ENCODE assay signal across 8 cellular contexts in the genomic region with DNA sequence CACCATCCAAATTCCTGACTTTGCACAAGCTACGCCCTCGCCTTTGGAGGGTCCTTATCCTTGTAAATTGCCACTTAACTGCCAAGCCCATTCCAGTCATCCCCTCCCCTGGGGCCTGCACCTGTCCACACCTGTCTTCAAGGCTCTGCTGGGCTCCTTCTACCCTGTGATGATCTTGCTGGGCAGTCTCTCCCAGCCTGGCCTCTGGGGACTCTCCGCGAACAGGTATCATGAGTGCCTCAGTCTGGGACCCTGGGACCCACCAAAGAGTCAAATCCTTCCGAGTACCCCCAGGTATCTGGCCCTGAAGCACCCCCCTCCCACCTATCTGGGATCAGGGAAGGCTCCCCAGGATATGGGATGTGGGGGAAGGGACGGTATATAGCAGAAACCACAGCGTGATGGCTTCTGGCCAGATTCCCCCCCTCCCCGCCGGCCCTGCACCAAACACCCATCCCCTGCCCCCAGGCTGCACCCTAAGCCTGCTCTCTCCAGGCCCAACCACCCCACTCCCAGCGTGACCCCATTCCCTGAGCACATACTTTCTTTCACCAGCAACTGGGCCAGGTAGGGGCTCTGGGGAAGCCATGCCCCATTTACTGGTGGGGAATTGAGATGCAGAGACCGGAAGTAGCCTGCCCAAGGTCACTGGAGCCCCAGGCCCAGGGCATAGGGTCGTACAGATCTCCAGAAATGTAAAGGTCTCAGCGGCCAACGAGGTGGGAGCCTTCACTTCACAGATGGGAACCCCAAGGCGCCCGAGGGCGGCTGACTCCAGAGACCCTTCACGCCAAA. TPM values are rescaled to one million over a fixed set of nuclear protein-coding genes. Genes with fewer than 3 reads are reported as not detected.
A peak's percentile ranks its signal among the peaks of the same experiment; 100 is the strongest.
DNase-seq lines count a peak whose midpoint lies in the region; ATAC-seq, FAIRE-seq and TF ChIP-seq lines count a peak whose summit lies in the region.

No MANE protein-coding gene starts in this region.

- FAIRE-seq in keratinocyte (lab: Jason Lieb, UNC), result no peak

- peak overlapping the region; percentile 42 for H2AFZ ChIP-seq in keratinocyte (ENCODE audit: control insufficient read depth, low read length)

- no peak for TF ChIP-seq POLR2A in thyroid gland (IDR thresholded peaks at IDR 0.05)

- H3K9me3 ChIP-seq in A673 (ENCODE audit: low read depth, low read length, poor library complexity, severe bottlenecking) (no peaks in the 10 kb centered on the region), keratinocyte (ENCODE audit: control insufficient read depth, low read depth, low read length) (no peaks in the 10 kb centered on the region), thyroid gland (no peaks in the 10 kb centered on the region)

- H3K27me3 ChIP-seq in A673 (replicated peaks; ENCODE audit: insufficient read depth, low read depth, low read length, poor library complexity), result no peaks in the 10 kb centered on the region
- no peaks in the 10 kb centered on the region for H3K27me3 ChIP-seq in keratinocyte (ENCODE audit: control insufficient read depth, extremely low read depth, insufficient read depth, low read length)
- no peaks in the 10 kb centered on the region for H3K27me3 ChIP-seq in thyroid gland

- H3K27ac ChIP-seq in A673 (ENCODE audit: low read depth, low read length, poor library complexity, severe bottlenecking) (peak overlapping the region; percentile 68), keratinocyte (ENCODE audit: control insufficient read depth, insufficient read depth, low read length) (peak overlapping the region; percentile 61), thyroid gland (peak overlapping the region; percentile 69 to 82 (median 79))

- 0 out of 2 replicates have a peak overlapping the region, but pooled peaks have one; percentile 52 for H3K27ac Mint-ChIP-seq in HFFc6
- peak overlapping the region; percentile 77 for H3K27ac Mint-ChIP-seq in activated naive CD8-positive, alpha-beta T cell

- H3K27me3 Mint-ChIP-seq in HFFc6 (ENCODE audit: insufficient read depth), result peaks cover 5% of the 10 kb centered on the region
- H3K27me3 Mint-ChIP-seq in activated naive CD8-positive, alpha-beta T cell, result no peaks in the 10 kb centered on the region

- H3K36me3 ChIP-seq in A673 (ENCODE audit: insufficient read depth, low read length, poor library complexity, severe bottlenecking) (no peaks in the 10 kb centered on the region), keratinocyte (ENCODE audit: control insufficient read depth in 2 of 2, extremely low read depth in 1 of 2, insufficient read depth in 2 of 2, low read length in 2 of 2) (peaks cover 1 to 4% of the 10 kb centered on the region in 2 experiments), thyroid gland (no peaks in the 10 kb centered on the region)

- H3K4me3 ChIP-seq in A673 (ENCODE audit: low read depth, low read length, poor library complexity, severe bottlenecking) (peak overlapping the region; percentile 90), keratinocyte (ENCODE audit: control insufficient read depth in 2 of 3, extremely low read depth in 1 of 3, insufficient read depth in 2 of 3, low read depth in 1 of 3, low read length in 3 of 3) (peak overlapping the region; percentile 71 to 96 (median 90)), thyroid gland (replicated peaks in 1 of 3) (peak overlapping the region; percentile 38 to 68 (median 45))

- POLR2A ChIA-PET in A673 (lab: Charles Lee; ENCODE audit: low non-redundant PET), result no interaction called here

- H3K4me1 ChIP-seq in A673 (ENCODE audit: insufficient read depth, low read length, poor library complexity, severe bottlenecking), result peaks cover 19% of the 10 kb centered on the region
- H3K4me1 ChIP-seq in keratinocyte (ENCODE audit: control insufficient read depth, extremely low read depth, insufficient read depth, low read length), result peaks cover 24% of the 10 kb centered on the region
- peaks cover 26 to 53% of the 10 kb centered on the region in 2 donors for H3K4me1 ChIP-seq in thyroid gland

- H3K36me3 Mint-ChIP-seq in HFFc6 (ENCODE audit: low read depth), result peaks cover 5% of the 10 kb centered on the region; the same call in 1 of the 2 replicates
- H3K36me3 Mint-ChIP-seq in activated naive CD8-positive, alpha-beta T cell, result no peaks in the 10 kb centered on the region

- CTCF ChIA-PET in A673 (lab: Charles Lee), result no interaction called here

- peak overlapping the region; percentile 96 for H3K4me3 Mint-ChIP-seq in HFFc6
- H3K4me3 Mint-ChIP-seq in activated naive CD8-positive, alpha-beta T cell, result peak overlapping the region; percentile 94

- no peak for ATAC-seq in GM19035 (IDR thresholded peaks at IDR 0.05; ENCODE audit: unreplicated experiment)
- ATAC-seq in GM21717 (IDR thresholded peaks at IDR 0.05; ENCODE audit: unreplicated experiment), result no peak

- TF ChIP-seq CTCF in A673 (conservative IDR thresholded peaks at IDR 0.05; ENCODE audit: low read depth, low read length), result no peak
- no peak for TF ChIP-seq CTCF in HFFc6 (IDR thresholded peaks at IDR 0.05)
- no peak for TF ChIP-seq CTCF in keratinocyte (optimal IDR thresholded peaks at IDR 0.05 in 1 of 3, IDR thresholded peaks at IDR 0.05 in 1 of 3, conservative IDR thresholded peaks at IDR 0.05 in 1 of 3; ENCODE audit: extremely low read depth in 1 of 3, insufficient read depth in 2 of 3, low read length in 3 of 3)
- TF ChIP-seq CTCF in thyroid gland (IDR thresholded peaks at IDR 0.05), result no peak

- no peaks in the 10 kb centered on the region for H3K9me3 Mint-ChIP-seq in HFFc6
- H3K9me3 Mint-ChIP-seq in activated naive CD8-positive, alpha-beta T cell (ENCODE audit: low read depth), result no peaks in the 10 kb centered on the region

- peaks cover 30% of the 10 kb centered on the region for H3K4me1 Mint-ChIP-seq in HFFc6 (ENCODE audit: low read depth)
- H3K4me1 Mint-ChIP-seq in activated naive CD8-positive, alpha-beta T cell (ENCODE audit: low read depth), result peaks cover 41% of the 10 kb centered on the region

- H3K4me2 ChIP-seq in keratinocyte (ENCODE audit: control insufficient read depth, extremely low read depth, insufficient read depth, low read depth, low read length), result peak overlapping the region; percentile 94

- H3K9ac ChIP-seq in keratinocyte (ENCODE audit: control insufficient read depth, extremely low read depth, insufficient read depth, low read length), result peak overlapping the region; percentile 74

- intact Hi-C loops in A673 (cut with micrococcal nuclease; ENCODE audit: unreplicated experiment), result no loop called here
- intact Hi-C loops in thyroid gland (cut with DNase I), result no loop called here

- peaks cover 3% of the 10 kb centered on the region for H4K20me1 ChIP-seq in keratinocyte (ENCODE audit: control insufficient read depth, extremely low read depth, insufficient read depth, low read length)

- peaks cover 18% of the 10 kb centered on the region for H3K79me2 ChIP-seq in keratinocyte (ENCODE audit: control insufficient read depth, insufficient read depth, low read length)

- H3K9me1 ChIP-seq in keratinocyte (ENCODE audit: control insufficient read depth, extremely low read depth, insufficient read depth, low read length), result no peaks in the 10 kb centered on the region

- dilution Hi-C loops in keratinocyte (cut with MboI; ENCODE audit: extremely low pct_ligation_motif_present, low sequenced_read_pairs), result loop anchor here (10.0 kb wide), 1 partner anchor 63 kb away; a partner anchor contains a TSS

- 7 to 32% methylated on average over 8 to 18 of the region's 18 CpGs for WGBS in thyroid gland, 2 donors

- BruUV-seq in A673 (replicated peaks; lab: Mats Ljungman, UMichigan), result TSS peak; percentile 39

- DNase-seq in A673 (ENCODE audit: low spot score), result no peak
- no peak for DNase-seq in HFFc6
- DNase-seq in keratinocyte (ENCODE audit: low read depth, low spot score), result no peak
- peak; percentile 42 to 81 for DNase-seq in thyroid gland
- DNase-seq in NCI-H526 (lab: John Stamatoyannopoulos, UW), result no peak

RNA-seq across cellular contexts. Expression of a gene that starts 0.7 kb away (rescaled TPM):
- total RNA-seq in A673 (2021), result 66.1 and 68.4 TPM in 2 replicates
- total RNA-seq in HFFc6 (2021; fragmentation: NEBNext Ultra II Directional; extraction: Animal tissue kit (Norgen Biotek cat#: 25700)), result 10 to 100 TPM; 42.5 to 49.0 (median 46.8) TPM
- 32.8 to 41.4 TPM (median 36.1 TPM) in 3 replicates for polyA plus RNA-seq in keratinocyte
- polyA plus RNA-seq in keratinocyte (2011; ENCODE audit: low read depth), result 66.3 TPM
- polyA plus RNA-seq in keratinocyte (2011; cell fraction: cytosol; rRNA removed), result 15.4 and 32.8 TPM in 2 replicates
- polyA plus RNA-seq in keratinocyte (2011; cell fraction: nucleus; rRNA removed), result 67.7 and 82.5 TPM in 2 replicates
- polyA plus RNA-seq in keratinocyte (2012; ENCODE audit: low replicate concordance), result 37.8 and 43.0 TPM in 2 replicates
- polyA minus RNA-seq in keratinocyte, result 55.8 to 89.2 TPM (median 62.3 TPM) in 3 replicates
- polyA minus RNA-seq in keratinocyte (2011; cell fraction: cytosol; rRNA and poly(A)+ RNA removed), result 79.2 TPM
- 59.9 and 66.4 TPM in 2 replicates for polyA minus RNA-seq in keratinocyte (2011; cell fraction: nucleus; rRNA and poly(A)+ RNA removed)
- total RNA-seq in thyroid gland, result 100 to 1,000 TPM in 3 of 4 donors, 10 to 100 TPM in 1; 90.3 to 146 (median 122) TPM

RNA-seq across cellular contexts. Expression of a gene that starts 42.4 kb away (rescaled TPM):
- total RNA-seq in A673 (2021), result 16.9 and 18.3 TPM in 2 replicates
- 10 to 100 TPM; 10.8 to 16.9 (median 15.8) TPM for total RNA-seq in HFFc6 (2021; fragmentation: NEBNext Ultra II Directional; extraction: Animal tissue kit (Norgen Biotek cat#: 25700))
- 67.0 to 115 TPM (median 79.2 TPM) in 3 replicates for polyA plus RNA-seq in keratinocyte
- 37.5 TPM for polyA plus RNA-seq in keratinocyte (2011; ENCODE audit: low read depth)
- polyA plus RNA-seq in keratinocyte (2011; cell fraction: cytosol; rRNA removed), result 85.7 and 109 TPM in 2 replicates
- 33.0 and 34.4 TPM in 2 replicates for polyA plus RNA-seq in keratinocyte (2011; cell fraction: nucleus; rRNA removed)
- polyA plus RNA-seq in keratinocyte (2012; ENCODE audit: low replicate concordance), result 60.4 and 67.0 TPM in 2 replicates
- polyA minus RNA-seq in keratinocyte, result 60.1 to 123 TPM (median 113 TPM) in 3 replicates
- 104 TPM for polyA minus RNA-seq in keratinocyte (2011; cell fraction: cytosol; rRNA and poly(A)+ RNA removed)
- polyA minus RNA-seq in keratinocyte (2011; cell fraction: nucleus; rRNA and poly(A)+ RNA removed), result 18.1 and 21.2 TPM in 2 replicates
- total RNA-seq in thyroid gland, result 100 to 1,000 TPM in 1 of 4 donors, 10 to 100 TPM in 3; 67.7 to 113 (median 82.0) TPM

Comparison
In these comparisons a context has a peak if more than half of its experiments do, and no peak if none do; other contexts are left out.
1. DNase-seq: peak in thyroid gland (2 of 2); none in A673 (single experiment), HFFc6 (single experiment), keratinocyte (single experiment) and NCI-H526 (0 of 2).
2. Peak in every context shown above with its lines, with median percentiles within 50 percentile points of each other: H3K27ac ChIP-seq and H3K4me3 ChIP-seq.